2 cellular contexts compared by ENCODE assay signal in genomic region chr11:62142921-62143320, GRCh38.
TF ChIP-seq lines count a peak whose summit lies in the region.

No MANE protein-coding gene starts in this region.

TF ChIP-seq in SK-N-SH, 30 proteins besides CTCF, POLR2A, EP300 and RAD21 (continued from another document):
- TF ChIP-seq REST (IDR thresholded peaks at IDR 0.05; ENCODE audit: low read depth, low read length) (no peak), TEAD4 (IDR thresholded peaks at IDR 0.05; ENCODE audit: borderline replicate concordance, insufficient read depth) (no peak), IRF3 (IDR thresholded peaks at IDR 0.05; ENCODE audit: low read depth, low read length) (no peak), USF1 (IDR thresholded peaks at IDR 0.05; ENCODE audit: borderline replicate concordance, low read depth) (no peak), MXI1 (IDR thresholded peaks at IDR 0.05; ENCODE audit: low read depth, low read length) (no peak), ZBTB33 (IDR thresholded peaks at IDR 0.05; ENCODE audit: borderline replicate concordance, low read depth) (no peak), FOXM1 (IDR thresholded peaks at IDR 0.05; ENCODE audit: low read depth) (no peak)

TF ChIP-seq in SK-N-SH treated with all-trans-retinoic acid at 6 μM for 48 hours, 23 proteins besides CTCF, POLR2A, EP300 and RAD21 (continued from another document):
- no peak for TF ChIP-seq ZC3H10 (CRISPR knock-in tag; IDR thresholded peaks at IDR 0.05)
- no peak for TF ChIP-seq POU6F1 (CRISPR knock-in tag; IDR thresholded peaks at IDR 0.05; ENCODE audit: borderline replicate concordance, low read depth)
- no peak for TF ChIP-seq RARB (CRISPR knock-in tag; IDR thresholded peaks at IDR 0.05)
- no peak for TF ChIP-seq CREB5 (CRISPR knock-in tag; IDR thresholded peaks at IDR 0.05; ENCODE audit: low read depth)
- no peak for TF ChIP-seq ZFP30 (CRISPR knock-in tag; IDR thresholded peaks at IDR 0.05)
- TF ChIP-seq PPARA (CRISPR knock-in tag; IDR thresholded peaks at IDR 0.05; ENCODE audit: borderline replicate concordance), result no peak
- no peak for TF ChIP-seq PATZ1 (CRISPR knock-in tag; IDR thresholded peaks at IDR 0.05; ENCODE audit: borderline replicate concordance)
- no peak for TF ChIP-seq SNAI2 (CRISPR knock-in tag; IDR thresholded peaks at IDR 0.05)
- no peak for TF ChIP-seq ISL1 (CRISPR knock-in tag; IDR thresholded peaks at IDR 0.05)
- TF ChIP-seq CSRNP3 (CRISPR knock-in tag; IDR thresholded peaks at IDR 0.05), result no peak
- no peak for TF ChIP-seq OSR1 (CRISPR knock-in tag; IDR thresholded peaks at IDR 0.05)
- TF ChIP-seq ZNF8 (CRISPR knock-in tag; IDR thresholded peaks at IDR 0.05), result no peak
- TF ChIP-seq GLIS3 (CRISPR knock-in tag; IDR thresholded peaks at IDR 0.05), result no peak
